Comparison of ENCODE assay signal across 9 cellular contexts in genomic region chr11:62707277-62707771, GRCh38. TPM values are rescaled to one million over a fixed set of nuclear protein-coding genes. Genes with fewer than 3 reads are reported as not detected.
DNase-seq lines count a peak whose midpoint lies in the region; TF ChIP-seq lines count a peak whose summit lies in the region.
"Had no signal": no experiment of that assay in that cellular context is flagged by ENCODE, and none has a peak within 500 bp of the region (broad histone marks: within the 10 kb centered on the region; RNA-seq: fewer than 3 reads in every experiment).

TSS of gene BSCL2 (minus strand) at chr11:62707424. CDS start at chr11:62707195, 229 bp downstream.
TSS of gene GNG3 (plus strand) at chr11:62707676. CDS start at chr11:62708296, 620 bp downstream.

- H3K27ac ChIP-seq in cingulate gyrus (ENCODE audit: low read depth, low read length) (peak within 1 kb of the TSS; percentile 99), uterus (peak within 1 kb of the TSS; percentile 89 to 94)

- H3K27me3 ChIP-seq in uterus: no peaks in the 10 kb centered on the region

- H3K36me3 Mint-ChIP-seq in Calu3 (ENCODE audit: insufficient read depth, unreplicated experiment): peaks cover 76% of the 10 kb centered on the region

- CTCF ChIA-PET in Calu3 (lab: Charles Lee): no interaction called here

- H3K9me3 Mint-ChIP-seq in Calu3 (ENCODE audit: low read depth, unreplicated experiment): no peaks in the 10 kb centered on the region

- TF ChIP-seq CTCF in Calu3 (IDR thresholded peaks at IDR 0.05; ENCODE audit: unreplicated experiment) (no peak), uterus (IDR thresholded peaks at IDR 0.05) (no peak), GM20000 (IDR thresholded peaks at IDR 0.05; ENCODE audit: extremely low read depth, missing control alignments) (no peak)

- H3K9me3 ChIP-seq in uterus: no peaks in the 10 kb centered on the region

- no peaks in the 10 kb centered on the region for H3K36me3 ChIP-seq in uterus

- TF ChIP-seq POLR2A in uterus (IDR thresholded peaks at IDR 0.05): no peak

- H3K27me3 Mint-ChIP-seq in Calu3 (ENCODE audit: unreplicated experiment): no peaks in the 10 kb centered on the region

- no TSS peak for BruUV-seq in Calu3 (replicated peaks; lab: Mats Ljungman, UMichigan)

- H3K27ac Mint-ChIP-seq in Calu3 (ENCODE audit: unreplicated experiment): peak within 1 kb of the TSS; percentile 86

- H3K4me1 Mint-ChIP-seq in Calu3 (ENCODE audit: low read depth, unreplicated experiment): peaks cover 26% of the 10 kb centered on the region

- H3K4me3 ChIP-seq in uterus: peak within 1 kb of the TSS; percentile 47 to 71

- peak within 1 kb of the TSS; percentile 98 for H3K4me3 Mint-ChIP-seq in Calu3 (ENCODE audit: low read depth, unreplicated experiment)

- intact Hi-C loops in Calu3 (cut with micrococcal nuclease; ENCODE audit: unreplicated experiment): no loop called here
- intact Hi-C loops in uterus (cut with DNase I; ENCODE audit: low total_unique reads): no loop called here

- DNase-seq in Calu3 (no peak), NCI-H2196 (lab: John Stamatoyannopoulos, UW; ENCODE audit: unreplicated experiment) (peak; percentile 19), midbrain (lab: John Stamatoyannopoulos, UW) (peak; percentile 75), uterus (no peak), GM20000 (ENCODE audit: low spot score) (no peak), D341Med (ENCODE audit: low spot score) (no peak)
- DNase-seq in NK-92 treated with Interleukin-12 subunit alpha and Interleukin-12 subunit beta, amount 100 ng/mL, for 24 hours (lab: John Stamatoyannopoulos, UW): no peak

- H3K4me1 ChIP-seq in uterus: peaks cover 9 to 22% of the 10 kb centered on the region in 2 donors

RNA-seq across cellular contexts. Expression of gene BSCL2, which starts in this region (rescaled TPM):
- total RNA-seq in Calu3 (2022): 71.5 and 88.0 TPM in 2 replicates
- 10 to 100 TPM; 24.1 to 46.7 (median 34.4) TPM for total RNA-seq in uterus

RNA-seq across cellular contexts. Expression of gene GNG3, which starts in this region (rescaled TPM):
- not detected in 2 replicates for total RNA-seq in Calu3 (2022)
- total RNA-seq in uterus: under 1 TPM in 1 of 4 donors, not detected in 3; 0.52 TPM
- total RNA-seq: M059J had no signal

Comparison
In these comparisons a context has a peak if more than half of its experiments do, and no peak if none do; other contexts are left out.
1. DNase-seq: peak in NCI-H2196 (single experiment) and midbrain (single experiment); none in Calu3 (single experiment), uterus (0 of 2), GM20000 (single experiment), NK-92 treated with Interleukin-12 subunit alpha and Interleukin-12 subunit beta, amount 100 ng/mL, for 24 hours (single experiment) and D341Med (single experiment).